In the genomic region with DNA sequence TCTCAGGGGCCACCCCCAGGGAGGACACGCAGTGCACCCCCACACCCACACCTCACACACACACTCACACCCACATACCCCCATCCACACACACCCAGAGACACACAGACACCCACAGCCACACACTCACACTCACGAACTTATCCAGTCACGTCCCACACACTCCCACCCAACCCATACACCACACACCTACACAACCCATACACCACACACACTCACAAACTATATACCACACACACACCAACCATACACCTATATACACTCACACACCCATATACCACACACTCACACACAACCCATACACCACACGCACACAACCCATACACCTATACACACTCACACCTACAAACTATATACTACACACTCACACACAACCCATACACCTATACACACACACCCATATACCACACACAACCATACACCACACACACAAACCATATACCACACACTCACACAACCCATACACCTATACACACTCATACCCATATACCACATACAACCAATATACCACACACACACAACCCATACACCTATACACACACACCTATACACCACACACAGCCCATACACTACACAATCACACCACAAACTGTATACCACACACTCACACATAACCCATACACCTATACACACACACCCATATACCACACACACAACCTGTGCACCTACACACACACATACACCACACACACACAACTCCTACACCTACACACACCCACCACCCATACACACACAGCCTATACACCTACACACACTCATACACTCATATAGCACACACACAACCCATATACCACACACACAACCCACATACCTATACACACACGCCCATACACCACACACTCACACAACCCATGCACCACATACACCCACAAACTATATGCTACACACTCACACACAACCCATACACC, we compare ENCODE assay signal across 1 cellular context.
TF ChIP-seq lines count a peak whose summit lies in the region.

No MANE protein-coding gene starts in this region.

TF ChIP-seq in GM12878, 131 proteins besides CTCF, POLR2A, EP300 and RAD21:
- TF ChIP-seq, protein P1, sequence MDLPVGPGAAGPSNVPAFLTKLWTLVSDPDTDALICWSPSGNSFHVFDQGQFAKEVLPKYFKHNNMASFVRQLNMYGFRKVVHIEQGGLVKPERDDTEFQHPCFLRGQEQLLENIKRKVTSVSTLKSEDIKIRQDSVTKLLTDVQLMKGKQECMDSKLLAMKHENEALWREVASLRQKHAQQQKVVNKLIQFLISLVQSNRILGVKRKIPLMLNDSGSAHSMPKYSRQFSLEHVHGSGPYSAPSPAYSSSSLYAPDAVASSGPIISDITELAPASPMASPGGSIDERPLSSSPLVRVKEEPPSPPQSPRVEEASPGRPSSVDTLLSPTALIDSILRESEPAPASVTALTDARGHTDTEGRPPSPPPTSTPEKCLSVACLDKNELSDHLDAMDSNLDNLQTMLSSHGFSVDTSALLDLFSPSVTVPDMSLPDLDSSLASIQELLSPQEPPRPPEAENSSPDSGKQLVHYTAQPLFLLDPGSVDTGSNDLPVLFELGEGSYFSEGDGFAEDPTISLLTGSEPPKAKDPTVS (IDR thresholded peaks at IDR 0.05; ENCODE audit: low read depth, low read length) = no peak
- TF ChIP-seq POLR2AphosphoS2 (IDR thresholded peaks at IDR 0.05; ENCODE audit: low read depth, low read length) (no peak), SMARCA5 (IDR thresholded peaks at IDR 0.05) (0 out of 2 replicates have a peak, but pooled peaks have one; percentile 17), E4F1 (IDR thresholded peaks at IDR 0.05; ENCODE audit: borderline replicate concordance, partially characterized antibody) (no peak), MXI1 (IDR thresholded peaks at IDR 0.05; ENCODE audit: low read depth, low read length) (no peak), HCFC1 (IDR thresholded peaks at IDR 0.05; ENCODE audit: low read length) (no peak), FOXK2 (IDR thresholded peaks at IDR 0.05) (no peak), TCF3 (IDR thresholded peaks at IDR 0.05; ENCODE audit: borderline replicate concordance, insufficient read depth, low read depth, low read length) (no peak), ZNF217 (IDR thresholded peaks at IDR 0.05) (peak; percentile 31; the same call in 1 of the 2 replicates), HDGF (IDR thresholded peaks at IDR 0.05) (peak; percentile 95), STAT3 (IDR thresholded peaks at IDR 0.05; ENCODE audit: low read depth, low read length) (no peak), MTA2 (IDR thresholded peaks at IDR 0.05; ENCODE audit: low read depth) (peak; percentile 1; the same call in 1 of the 2 replicates), NFYA (IDR thresholded peaks at IDR 0.05; ENCODE audit: borderline replicate concordance, low read depth, low read length) (no peak), KAT2A (conservative IDR thresholded peaks at IDR 0.05; ENCODE audit: control insufficient read depth, low read depth, low read length) (no peak), ZSCAN29 (IDR thresholded peaks at IDR 0.05) (no peak), PML (IDR thresholded peaks at IDR 0.05; ENCODE audit: low read length) (no peak), RELB (IDR thresholded peaks at IDR 0.05; ENCODE audit: low read depth) (0 out of 2 replicates have a peak, but pooled peaks have one; percentile 40), NBN (IDR thresholded peaks at IDR 0.05) (peak; percentile 69)
- TF ChIP-seq, protein P2, sequence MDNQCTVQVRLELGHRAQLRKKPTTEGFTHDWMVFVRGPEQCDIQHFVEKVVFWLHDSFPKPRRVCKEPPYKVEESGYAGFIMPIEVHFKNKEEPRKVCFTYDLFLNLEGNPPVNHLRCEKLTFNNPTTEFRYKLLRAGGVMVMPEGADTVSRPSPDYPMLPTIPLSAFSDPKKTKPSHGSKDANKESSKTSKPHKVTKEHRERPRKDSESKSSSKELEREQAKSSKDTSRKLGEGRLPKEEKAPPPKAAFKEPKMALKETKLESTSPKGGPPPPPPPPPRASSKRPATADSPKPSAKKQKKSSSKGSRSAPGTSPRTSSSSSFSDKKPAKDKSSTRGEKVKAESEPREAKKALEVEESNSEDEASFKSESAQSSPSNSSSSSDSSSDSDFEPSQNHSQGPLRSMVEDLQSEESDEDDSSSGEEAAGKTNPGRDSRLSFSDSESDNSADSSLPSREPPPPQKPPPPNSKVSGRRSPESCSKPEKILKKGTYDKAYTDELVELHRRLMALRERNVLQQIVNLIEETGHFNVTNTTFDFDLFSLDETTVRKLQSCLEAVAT (IDR thresholded peaks at IDR 0.05) = peak; percentile 76
TF ChIP-seq in GM12878: peak in this region for 7.
